In genomic region chr3:117735481-117736101, GRCh38 we compare ENCODE assay signal across 16 cellular contexts.
DNase-seq lines count a peak whose midpoint lies in the region; ATAC-seq and TF ChIP-seq lines count a peak whose summit lies in the region.
"Had no signal": no experiment of that assay in that cellular context is flagged by ENCODE, and none has a peak within 500 bp of the region (broad histone marks: within the 10 kb centered on the region; RNA-seq: fewer than 3 reads in every experiment).

No MANE protein-coding gene starts in this region.

- H3K27me3 Mint-ChIP-seq in Calu3 (ENCODE audit: unreplicated experiment) = no peaks in the 10 kb centered on the region
- H3K27me3 Mint-ChIP-seq: activated CD4-positive, alpha-beta T cell treated with anti-CD3 and anti-CD28 coated beads, Interleukin-2, amount 10 ng/mL, durations not matched to agents 24 days and 14 days; CD4-positive, alpha-beta T cell; T-helper 17 cell had no signal

- no peak overlapping the region for H3K9ac ChIP-seq in mammary epithelial cell (ENCODE audit: insufficient read depth, low read length)

- H3K9me3 Mint-ChIP-seq in Calu3 (ENCODE audit: low read depth, unreplicated experiment) = no peaks in the 10 kb centered on the region
- H3K9me3 Mint-ChIP-seq: activated CD4-positive, alpha-beta T cell treated with anti-CD3 and anti-CD28 coated beads, Interleukin-2, amount 10 ng/mL, durations not matched to agents 24 days and 14 days had no signal

- H3K36me3 ChIP-seq in BJ (ENCODE audit: control insufficient read depth, insufficient read depth, low read length) (no peaks in the 10 kb centered on the region), mammary epithelial cell (ENCODE audit: insufficient read depth, low read length) (no peaks in the 10 kb centered on the region)

- H3K4me1 Mint-ChIP-seq in Calu3 (ENCODE audit: low read depth, unreplicated experiment) = peaks cover 34% of the 10 kb centered on the region
- H3K4me1 Mint-ChIP-seq: activated CD4-positive, alpha-beta T cell treated with anti-CD3 and anti-CD28 coated beads, Interleukin-2, amount 10 ng/mL, durations not matched to agents 24 days and 14 days; T-helper 17 cell had no signal

- in situ Hi-C loops in mammary epithelial cell (cut with MboI; ENCODE audit: low sequenced_read_pairs in 2 of 2) = no loop called here

- H3K4me1 ChIP-seq in mammary epithelial cell (ENCODE audit: insufficient read depth, low read length) = no peaks in the 10 kb centered on the region

- dilution Hi-C loops in mammary epithelial cell (cut with HindIII; ENCODE audit: low sequenced_read_pairs) = no loop called here

- WGBS in mammary epithelial cell (ENCODE audit: low coverage, missing lambda C conversion rate) = 5% methylated on average over 2 of the region's 2 CpGs

- H3K4me2 ChIP-seq in mammary epithelial cell (ENCODE audit: insufficient read depth, low read depth, low read length) = no peak overlapping the region

- no peak overlapping the region for H3K4me3 ChIP-seq in BJ (ENCODE audit: low read depth, low read length)
- no peak overlapping the region for H3K4me3 ChIP-seq in mammary epithelial cell (replicated peaks in 1 of 3; ENCODE audit: insufficient read depth in 1 of 3, low read depth in 2 of 3, low read length in 3 of 3)

- TF ChIP-seq CTCF in BJ (IDR thresholded peaks at IDR 0.05; ENCODE audit: insufficient read depth, low read depth, low read length) = no peak
- no peak for TF ChIP-seq CTCF in mammary epithelial cell (conservative IDR thresholded peaks at IDR 0.05 in 1 of 2, IDR thresholded peaks at IDR 0.05 in 1 of 2; ENCODE audit: extremely low read depth in 1 of 2, insufficient read depth in 1 of 2, low read depth in 1 of 2, low read length in 2 of 2)
- TF ChIP-seq CTCF in Calu3 (IDR thresholded peaks at IDR 0.05; ENCODE audit: unreplicated experiment) = no peak
- TF ChIP-seq CTCF in GM10266 (IDR thresholded peaks at IDR 0.05; ENCODE audit: control insufficient read depth, insufficient read depth, low read depth, missing control alignments) = no peak

- no peak overlapping the region for H2AFZ ChIP-seq in mammary epithelial cell (ENCODE audit: low read depth, low read length)

- H3K27me3 ChIP-seq in BJ (ENCODE audit: control insufficient read depth, insufficient read depth, low read length) (no peaks in the 10 kb centered on the region), mammary epithelial cell (ENCODE audit: insufficient read depth, low read length) (no peaks in the 10 kb centered on the region)

- H3K27ac ChIP-seq in mammary epithelial cell (ENCODE audit: insufficient read depth, low read depth, low read length) = no peak overlapping the region

- H3K9me3 ChIP-seq in mammary epithelial cell (replicated peaks; ENCODE audit: insufficient read depth, low read length) = no peaks in the 10 kb centered on the region

- CTCF ChIA-PET in BJ (lab: Yijun Ruan, JAX) (interaction anchor here (0.6 kb wide), 1 partner anchor 145 kb away, joined by 3 read pairs; no protein-coding TSS in a partner anchor), mammary epithelial cell (lab: Charles Lee; ENCODE audit: low non-redundant PET) (no interaction called here), Calu3 (lab: Charles Lee) (no interaction called here)

- POLR2A ChIA-PET in BJ (lab: Charles Lee) = no interaction called here

- no peaks in the 10 kb centered on the region for H3K79me2 ChIP-seq in mammary epithelial cell (ENCODE audit: insufficient read depth, low read length)

- no peak overlapping the region for H3K4me3 Mint-ChIP-seq in Calu3 (ENCODE audit: low read depth, unreplicated experiment)
- H3K4me3 Mint-ChIP-seq: activated CD4-positive, alpha-beta T cell treated with anti-CD3 and anti-CD28 coated beads, Interleukin-2, amount 10 ng/mL, durations not matched to agents 24 days and 14 days; CD4-positive, alpha-beta T cell; T-helper 17 cell had no signal

- intact Hi-C loops in mammary epithelial cell (cut with micrococcal nuclease) (no loop called here), Calu3 (cut with micrococcal nuclease; ENCODE audit: unreplicated experiment) (loop anchor here (10.0 kb wide), 2 partner anchors 159 to 259 kb away; no protein-coding TSS in a partner anchor)

- H4K20me1 ChIP-seq in mammary epithelial cell (ENCODE audit: insufficient read depth, low read length) = no peaks in the 10 kb centered on the region

- no TSS peak for BruUV-seq in mammary epithelial cell (replicated peaks; lab: Mats Ljungman, UMichigan)
- BruUV-seq in Calu3 (replicated peaks; lab: Mats Ljungman, UMichigan) = no TSS peak

- no peak for ATAC-seq in HG03175 (IDR thresholded peaks at IDR 0.05; ENCODE audit: unreplicated experiment)
- ATAC-seq: T-helper 17 cell had no signal

- H3K36me3 Mint-ChIP-seq in Calu3 (ENCODE audit: insufficient read depth, unreplicated experiment) = no peaks in the 10 kb centered on the region

- H3K27ac Mint-ChIP-seq in Calu3 (ENCODE audit: unreplicated experiment) = no peak overlapping the region
- H3K27ac Mint-ChIP-seq: activated CD4-positive, alpha-beta T cell treated with anti-CD3 and anti-CD28 coated beads, Interleukin-2, amount 10 ng/mL, durations not matched to agents 24 days and 14 days; CD4-positive, alpha-beta T cell; T-helper 17 cell had no signal

- DNase-seq in BJ (ENCODE audit: low read depth) (peak; percentile 77), HT1080 (ENCODE audit: low read depth) (peak; percentile 80), mammary epithelial cell (peak; percentile 0), kidney tubule cell (ENCODE audit: low spot score) (peak; percentile 51), Calu3 (no peak), GM10266 (ENCODE audit: extremely low spot score) (no peak)
- DNase-seq in activated CD4-positive, alpha-beta T cell treated with anti-CD3 and anti-CD28 coated beads, Interleukin-2, amount 50 U/mL, for 4 hours = no peak
- DNase-seq: activated CD4-positive, alpha-beta T cell treated with anti-CD3 and anti-CD28 coated beads, Interleukin-2, amount 10 ng/mL, durations not matched to agents 24 days and 14 days; activated effector memory CD4-positive, alpha-beta T cell treated with Interleukin-2 at 50 U/mL for 16 hours; caudate nucleus; CD4-positive, alpha-beta T cell; erythroblast; NCI-H2171; OCI-M1; T-helper 17 cell had no signal

Comparison
In these comparisons a context has a peak if more than half of its experiments do, and no peak if none do; other contexts are left out.
1. DNase-seq: peak in BJ (single experiment), HT1080 (single experiment), mammary epithelial cell (single experiment) and kidney tubule cell (single experiment); none in Calu3 (single experiment), GM10266 (single experiment) and activated CD4-positive, alpha-beta T cell treated with anti-CD3 and anti-CD28 coated beads, Interleukin-2, amount 50 U/mL, for 4 hours (0 of 2).